In the genomic region with DNA sequence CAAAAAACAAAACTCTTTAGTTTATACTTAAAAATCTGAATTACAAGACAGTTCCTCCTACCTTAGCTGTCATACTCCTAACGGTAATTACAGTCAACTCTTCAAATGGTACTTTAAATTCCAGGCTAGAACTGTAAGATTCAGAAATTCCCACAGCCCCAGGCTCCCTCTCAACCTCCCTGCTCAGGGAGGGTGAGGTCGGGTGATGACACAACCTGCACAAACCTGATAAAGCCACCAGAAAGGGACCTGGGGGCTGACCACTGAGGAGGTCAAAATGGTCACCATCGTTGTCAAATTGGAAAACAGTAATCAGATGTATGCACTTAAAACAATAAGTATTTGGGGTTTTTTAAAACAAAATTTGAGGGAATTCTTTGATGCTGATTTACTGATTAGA, we compare ENCODE assay signal across 18 cellular contexts. TPM values are rescaled to one million over a fixed set of nuclear protein-coding genes. Genes with fewer than 3 reads are reported as not detected.
DNase-seq lines count a peak whose midpoint lies in the region; ATAC-seq lines count a peak whose summit lies in the region.
"Had no signal": no experiment of that assay in that cellular context is flagged by ENCODE, and none has a peak within 500 bp of the region (broad histone marks: within the 10 kb centered on the region; RNA-seq: fewer than 3 reads in every experiment).

No MANE protein-coding gene starts in this region.

- H2AFZ ChIP-seq in trophoblast cell (ENCODE audit: insufficient read depth, low read length, poor library complexity) = no peak overlapping the region
- H2AFZ ChIP-seq: GM23248 had no signal

- no peak overlapping the region for H3K4ac ChIP-seq in trophoblast cell (ENCODE audit: low read depth, low read length)

- H2BK5ac ChIP-seq in trophoblast cell (ENCODE audit: low read depth, low read length, poor library complexity) = no peak overlapping the region

- H3K27me3 ChIP-seq in HUES48 (ENCODE audit: control insufficient read depth, insufficient read depth, low read length) (no peaks in the 10 kb centered on the region), trophoblast cell (ENCODE audit: insufficient read depth, low read length) (no peaks in the 10 kb centered on the region), H7 (ENCODE audit: control insufficient read depth, insufficient read depth, low read length) (no peaks in the 10 kb centered on the region)
- H3K27me3 ChIP-seq: BLaER1 had no signal

- H3K79me2 ChIP-seq in trophoblast cell (ENCODE audit: control insufficient read depth, insufficient read depth, low read length, poor library complexity) = no peaks in the 10 kb centered on the region

- no peak overlapping the region for H3K9ac ChIP-seq in HUES48 (ENCODE audit: low read depth, low read length)
- H3K9ac ChIP-seq in trophoblast cell (ENCODE audit: low read length) = no peak overlapping the region
- H3K9ac ChIP-seq: BLaER1, GM23248 had no signal

- no peak overlapping the region for H3K18ac ChIP-seq in trophoblast cell (ENCODE audit: low read length)

- no peak overlapping the region for H4K8ac ChIP-seq in trophoblast cell (ENCODE audit: low read depth, low read length)

- H4K91ac ChIP-seq in trophoblast cell (ENCODE audit: low read depth, low read length) = no peak overlapping the region

- intact Hi-C loops in left colon (cut with DNase I, micrococcal nuclease) = no loop called here

- H3K27ac ChIP-seq in HUES48 (ENCODE audit: low read depth, low read length) (peak overlapping the region; percentile 57), trophoblast cell (ENCODE audit: low read depth, low read length) (no peak overlapping the region)
- H3K27ac ChIP-seq: BLaER1, GM23248 had no signal

- no peak overlapping the region for H2BK120ac ChIP-seq in trophoblast cell (ENCODE audit: insufficient read depth, low read length, poor library complexity)

- H3K4me1 ChIP-seq in HUES48 (ENCODE audit: control insufficient read depth, insufficient read depth, low read length) (peaks cover 35% of the 10 kb centered on the region), trophoblast cell (ENCODE audit: control insufficient read depth in 1 of 2, insufficient read depth in 2 of 2, low read length in 2 of 2) (peaks cover 4 to 6% of the 10 kb centered on the region in 2 experiments)

- H2AK5ac ChIP-seq in trophoblast cell (ENCODE audit: low read length) = no peak overlapping the region

- H3K4me3 ChIP-seq in HUES48 (ENCODE audit: low read depth, low read length) = no peak overlapping the region
- H3K4me3 ChIP-seq in trophoblast cell (ENCODE audit: low read depth, low read length) = no peak overlapping the region
- no peak overlapping the region for H3K4me3 ChIP-seq in H7 (ENCODE audit: insufficient read depth, low read depth, low read length)
- H3K4me3 ChIP-seq: BLaER1, GM12878, GM23248 had no signal

- H2BK12ac ChIP-seq in trophoblast cell (ENCODE audit: low read length) = no peak overlapping the region

- no peak for ATAC-seq in left colon
- ATAC-seq in HG03196 (IDR thresholded peaks at IDR 0.05; ENCODE audit: unreplicated experiment) = no peak
- ATAC-seq: GM12878 had no signal

- H4K12ac ChIP-seq in trophoblast cell (ENCODE audit: low read depth, low read length) = no peak overlapping the region

- no peak overlapping the region for H3K4me2 ChIP-seq in trophoblast cell (ENCODE audit: low read length)
- H3K4me2 ChIP-seq: BLaER1 had no signal

- WGBS in trophoblast cell (ENCODE audit: extremely low coverage, insufficient coverage, insufficient read length) = no CpG with 5 or more reads among the region's 3 CpGs

- DNase-seq in islet precursor cell (peak; percentile 71), trophoblast cell (peak; percentile 54 to 59), left colon (no peak), H7 (no peak), AG08396 (ENCODE audit: low spot score) (no peak)
- DNase-seq: AML-193; Calu3; CD4-positive, CD25-positive, alpha-beta regulatory T cell; DMS 273 treated with DMSO at 0.1 percent for 48 hours; GM23248; H9; IMR-90; KG1 had no signal

- no peak overlapping the region for H3K14ac ChIP-seq in trophoblast cell (ENCODE audit: low read length)

- peaks cover 2% of the 10 kb centered on the region for H3K79me1 ChIP-seq in trophoblast cell (ENCODE audit: low read length)

- no peak overlapping the region for H3K23ac ChIP-seq in trophoblast cell (ENCODE audit: low read length)

- H3K9me3 ChIP-seq in HUES48 (ENCODE audit: control insufficient read depth, insufficient read depth, low read length) = no peaks in the 10 kb centered on the region
- no peaks in the 10 kb centered on the region for H3K9me3 ChIP-seq in trophoblast cell (ENCODE audit: insufficient read depth, low read depth, low read length)
- H3K9me3 ChIP-seq: BLaER1 had no signal

- no peaks in the 10 kb centered on the region for H3K36me3 ChIP-seq in HUES48 (ENCODE audit: control insufficient read depth, insufficient read depth, low read length)
- no peaks in the 10 kb centered on the region for H3K36me3 ChIP-seq in trophoblast cell (ENCODE audit: control insufficient read depth in 1 of 2, insufficient read depth in 2 of 2, low read length in 2 of 2)
- H3K36me3 ChIP-seq in H7 (replicated peaks; ENCODE audit: control insufficient read depth, insufficient read depth, low read length) = no peaks in the 10 kb centered on the region
- H3K36me3 ChIP-seq: BLaER1 had no signal

RNA-seq across cellular contexts. Expression of gene SLC22A1, which starts 52.2 kb away (rescaled TPM):
- polyA plus RNA-seq in trophoblast cell (2013) = 1.1 and 1.2 TPM in 2 replicates
- 1 to 10 TPM; 1.5 to 3.1 TPM for total RNA-seq in left colon
- total RNA-seq in H7 (2014; rRNA removed; shearing (Covaris generic)) = 5.5 and 7.3 TPM in 2 replicates
- total RNA-seq: G401, GM23248, IMR-90 had no signal
- polyA plus RNA-seq: CD4-positive, CD25-positive, alpha-beta regulatory T cell; GM23248 had no signal

Comparison
In these comparisons a context has a peak if more than half of its experiments do, and no peak if none do; other contexts are left out.
1. DNase-seq: peak in islet precursor cell (single experiment) and trophoblast cell (2 of 2); none in left colon (0 of 2), H7 (single experiment) and AG08396 (single experiment).